14 cellular contexts compared by ENCODE assay signal in genomic region chrX:120419465-120419864, GRCh38. TPM values are rescaled to one million over a fixed set of nuclear protein-coding genes. Genes with fewer than 3 reads are reported as not detected.
DNase-seq lines count a peak whose midpoint lies in the region; ATAC-seq and TF ChIP-seq lines count a peak whose summit lies in the region.
"Had no signal": no experiment of that assay in that cellular context is flagged by ENCODE, and none has a peak within 500 bp of the region (broad histone marks: within the 10 kb centered on the region; RNA-seq: fewer than 3 reads in every experiment).

No MANE protein-coding gene starts in this region.

- ATAC-seq in GM18502 (IDR thresholded peaks at IDR 0.05; ENCODE audit: poor library complexity, unreplicated experiment) (peak; percentile 77), GM21367 (IDR thresholded peaks at IDR 0.05; ENCODE audit: unreplicated experiment) (peak; percentile 83), HG03520 (IDR thresholded peaks at IDR 0.05; ENCODE audit: unreplicated experiment) (no peak)

- H3K9me3 Mint-ChIP-seq in activated T-helper 1 cell treated with anti-CD3 and anti-CD28 coated beads, Interleukin-12 subunit alpha, Interleukin-12 subunit beta, Interleukin-2, Interleukin-4 antibody, amounts not matched to agents 30 ng/mL and 10 ng/mL and 1 ng/mL, durations not matched to agents 14 hours and 24 hours and 36 hours, result no peaks in the 10 kb centered on the region

- no peaks in the 10 kb centered on the region for H3K27me3 Mint-ChIP-seq in activated T-helper 1 cell treated with anti-CD3 and anti-CD28 coated beads, Interleukin-12 subunit alpha, Interleukin-12 subunit beta, Interleukin-2, Interleukin-4 antibody, amounts not matched to agents 30 ng/mL and 10 ng/mL and 1 ng/mL, durations not matched to agents 14 hours and 24 hours and 36 hours (ENCODE audit: insufficient read depth)

- H3K4me3 ChIP-seq in choroid plexus epithelial cell (ENCODE audit: low read depth, low read length), result no peak overlapping the region
- H3K4me3 ChIP-seq: stomach had no signal

- H3K4me3 Mint-ChIP-seq in activated T-helper 1 cell treated with anti-CD3 and anti-CD28 coated beads, Interleukin-12 subunit alpha, Interleukin-12 subunit beta, Interleukin-2, Interleukin-4 antibody, amounts not matched to agents 30 ng/mL and 10 ng/mL and 1 ng/mL, durations not matched to agents 14 hours and 24 hours and 36 hours, result no peak overlapping the region
- H3K4me3 Mint-ChIP-seq: neural crest cell had no signal

- peaks cover 10% of the 10 kb centered on the region for H3K4me1 Mint-ChIP-seq in activated T-helper 1 cell treated with anti-CD3 and anti-CD28 coated beads, Interleukin-12 subunit alpha, Interleukin-12 subunit beta, Interleukin-2, Interleukin-4 antibody, amounts not matched to agents 30 ng/mL and 10 ng/mL and 1 ng/mL, durations not matched to agents 14 hours and 24 hours and 36 hours (ENCODE audit: low read depth)
- H3K4me1 Mint-ChIP-seq: neural crest cell had no signal

- no peak for TF ChIP-seq CTCF in choroid plexus epithelial cell (conservative IDR thresholded peaks at IDR 0.05; ENCODE audit: low read depth, low read length)

- intact Hi-C loops in activated T-helper 1 cell treated with anti-CD3 and anti-CD28 coated beads, Interleukin-12 subunit alpha, Interleukin-12 subunit beta, Interleukin-2, Interleukin-4 antibody, amounts not matched to agents 30 ng/mL and 10 ng/mL and 1 ng/mL, durations not matched to agents 14 hours and 24 hours and 36 hours (cut with micrococcal nuclease), result no loop called here

- H3K27ac Mint-ChIP-seq in activated T-helper 1 cell treated with anti-CD3 and anti-CD28 coated beads, Interleukin-12 subunit alpha, Interleukin-12 subunit beta, Interleukin-2, Interleukin-4 antibody, amounts not matched to agents 30 ng/mL and 10 ng/mL and 1 ng/mL, durations not matched to agents 14 hours and 24 hours and 36 hours, result no peak overlapping the region

- DNase-seq in KBM-7 (peak; percentile 24), choroid plexus epithelial cell (ENCODE audit: low read depth) (peak; percentile 7), anterior cingulate cortex (lab: John Stamatoyannopoulos, UW) (no peak), T1000 (lab: John Stamatoyannopoulos, UW) (no peak)
- no peak for DNase-seq in activated T-helper 1 cell treated with anti-CD3 and anti-CD28 coated beads, Interleukin-12 subunit alpha, Interleukin-12 subunit beta, Interleukin-2, Interleukin-4 antibody, amounts not matched to agents 30 ng/mL and 10 ng/mL and 1 ng/mL, durations not matched to agents 14 hours and 24 hours and 36 hours (ENCODE audit: low spot score)
- DNase-seq: activated CD8-positive, alpha-beta memory T cell treated with anti-CD3 and anti-CD28 coated beads, Interleukin-2, amount 50 U/mL, for 4 hours; caudate nucleus; NCI-H446 treated with DMSO at 0.1 percent for 48 hours; stomach had no signal

- in situ Hi-C loops in KBM-7 (cut with MboI; ENCODE audit: low pct_unique_long_range_greater_than_20kb, low sequenced_read_pairs), result no loop called here

- H3K36me3 Mint-ChIP-seq in activated T-helper 1 cell treated with anti-CD3 and anti-CD28 coated beads, Interleukin-12 subunit alpha, Interleukin-12 subunit beta, Interleukin-2, Interleukin-4 antibody, amounts not matched to agents 30 ng/mL and 10 ng/mL and 1 ng/mL, durations not matched to agents 14 hours and 24 hours and 36 hours (ENCODE audit: low read depth), result no peaks in the 10 kb centered on the region

RNA-seq across cellular contexts. Expression of gene LAMP2, which starts 49.6 kb away (rescaled TPM):
- total RNA-seq in activated T-helper 1 cell treated with anti-CD3 and anti-CD28 coated beads, Interleukin-12 subunit alpha, Interleukin-12 subunit beta, Interleukin-2, Interleukin-4 antibody, amounts not matched to agents 30 ng/mL and 10 ng/mL and 1 ng/mL, durations not matched to agents 14 hours and 24 hours and 36 hours, result 42.7 and 44.1 TPM in 2 replicates

RNA-seq across cellular contexts. Expression of gene ATP1B4, which starts 57.6 kb away (rescaled TPM):
- total RNA-seq in activated T-helper 1 cell treated with anti-CD3 and anti-CD28 coated beads, Interleukin-12 subunit alpha, Interleukin-12 subunit beta, Interleukin-2, Interleukin-4 antibody, amounts not matched to agents 30 ng/mL and 10 ng/mL and 1 ng/mL, durations not matched to agents 14 hours and 24 hours and 36 hours, result not detected in 2 replicates
- total RNA-seq: fibroblast of lung, neural crest cell, stomach had no signal

Comparison
In these comparisons a context has a peak if more than half of its experiments do, and no peak if none do; other contexts are left out.
1. DNase-seq: peak in KBM-7 (single experiment) and choroid plexus epithelial cell (single experiment); none in activated T-helper 1 cell treated with anti-CD3 and anti-CD28 coated beads, Interleukin-12 subunit alpha, Interleukin-12 subunit beta, Interleukin-2, Interleukin-4 antibody, amounts not matched to agents 30 ng/mL and 10 ng/mL and 1 ng/mL, durations not matched to agents 14 hours and 24 hours and 36 hours (single experiment), anterior cingulate cortex (0 of 58) and T1000 (single experiment).